In genomic region chr4:74424111-74424510, GRCh38 we compare ENCODE assay signal across 24 cellular contexts. TPM values are rescaled to one million over a fixed set of nuclear protein-coding genes. Genes with fewer than 3 reads are reported as not detected.
"Had no signal": no experiment of that assay in that cellular context is flagged by ENCODE, and none has a peak within 500 bp of the region (broad histone marks: within the 10 kb centered on the region; RNA-seq: fewer than 3 reads in every experiment).

No MANE protein-coding gene starts in this region.

- H3K36me3 Mint-ChIP-seq: natural killer cell; stimulated activated effector memory CD8-positive, alpha-beta T cell treated with anti-CD3 and anti-CD28 coated beads, Interleukin-12 subunit alpha, Interleukin-12 subunit beta, amount 100 ng/mL, for 72 hours had no signal

- H3K9me3 Mint-ChIP-seq: dendritic cell treated with granulocyte-macrophage colony-stimulating factor and Interleukin-4, amounts not matched to agents 40 ng/mL and 50 ng/mL, for 4 days; effector memory CD8-positive, alpha-beta T cell; natural killer cell; neural crest cell; stimulated activated effector memory CD8-positive, alpha-beta T cell treated with anti-CD3 and anti-CD28 coated beads, Interleukin-12 subunit alpha, Interleukin-12 subunit beta, amount 100 ng/mL, for 72 hours had no signal

- H3K4me1 Mint-ChIP-seq: neural crest cell; stimulated activated effector memory CD8-positive, alpha-beta T cell treated with anti-CD3 and anti-CD28 coated beads, Interleukin-12 subunit alpha, Interleukin-12 subunit beta, amount 100 ng/mL, for 72 hours had no signal

- DNase-seq: effector memory CD8-positive, alpha-beta T cell; gastrocnemius medialis; heart right ventricle; hypothalamus; kidney; left cardiac atrium; left ventricle myocardium inferior; natural killer cell; small intestine; stimulated activated CD4-positive, alpha-beta T cell treated with anti-CD3 and anti-CD28 coated beads, Interleukin-4, amount 100 ng/mL, for 1 hour; stimulated activated CD8-positive, alpha-beta memory T cell treated with anti-CD3 and anti-CD28 coated beads, Interleukin-4, amount 100 ng/mL, for 48 hours; stimulated activated naive CD8-positive, alpha-beta T cell treated with anti-CD3 and anti-CD28 coated beads, Interleukin-15, Interleukin-2, amounts not matched to agents 100 U/mL and 50 U/mL, for 24 hours; thyroid gland; upper lobe of left lung; uterus had no signal

- H3K27ac ChIP-seq: esophagus muscularis mucosa, suprapubic skin, thyroid gland, upper lobe of left lung, uterus had no signal

- H3K4me3 Mint-ChIP-seq: dendritic cell treated with granulocyte-macrophage colony-stimulating factor and Interleukin-4, amounts not matched to agents 40 ng/mL and 50 ng/mL, for 4 days; effector memory CD8-positive, alpha-beta T cell; natural killer cell; neural crest cell; stimulated activated effector memory CD8-positive, alpha-beta T cell treated with anti-CD3 and anti-CD28 coated beads, Interleukin-12 subunit alpha, Interleukin-12 subunit beta, amount 100 ng/mL, for 72 hours had no signal

- H3K36me3 ChIP-seq: esophagus muscularis mucosa, gastrocnemius medialis, heart right ventricle, left ventricle myocardium inferior, right atrium auricular region, suprapubic skin, thyroid gland, upper lobe of left lung, uterus had no signal

- H3K9me3 ChIP-seq: esophagus muscularis mucosa, gastrocnemius medialis, heart right ventricle, left ventricle myocardium inferior, right atrium auricular region, suprapubic skin, thyroid gland, upper lobe of left lung, uterus had no signal

- H3K27me3 ChIP-seq: esophagus muscularis mucosa, gastrocnemius medialis, heart right ventricle, right atrium auricular region, suprapubic skin, thyroid gland, upper lobe of left lung, uterus had no signal

- H3K4me3 ChIP-seq: esophagus muscularis mucosa, gastrocnemius medialis, heart right ventricle, left ventricle myocardium inferior, lung, right atrium auricular region, suprapubic skin, thyroid gland, upper lobe of left lung, uterus had no signal

- H3K27ac Mint-ChIP-seq: dendritic cell treated with granulocyte-macrophage colony-stimulating factor and Interleukin-4, amounts not matched to agents 40 ng/mL and 50 ng/mL, for 4 days; effector memory CD8-positive, alpha-beta T cell; natural killer cell; stimulated activated effector memory CD8-positive, alpha-beta T cell treated with anti-CD3 and anti-CD28 coated beads, Interleukin-12 subunit alpha, Interleukin-12 subunit beta, amount 100 ng/mL, for 72 hours had no signal

- ATAC-seq: effector memory CD8-positive, alpha-beta T cell; gastrocnemius medialis; heart right ventricle; left cardiac atrium; natural killer cell; stimulated activated effector memory CD8-positive, alpha-beta T cell treated with anti-CD3 and anti-CD28 coated beads, Interleukin-12 subunit alpha, Interleukin-12 subunit beta, amount 100 ng/mL, for 72 hours; stimulated activated naive CD8-positive, alpha-beta T cell treated with anti-CD3 and anti-CD28 coated beads, Interleukin-15, Interleukin-2, amounts not matched to agents 100 U/mL and 50 U/mL, for 24 hours had no signal

- H3K27me3 Mint-ChIP-seq: dendritic cell treated with granulocyte-macrophage colony-stimulating factor and Interleukin-4, amounts not matched to agents 40 ng/mL and 50 ng/mL, for 4 days had no signal

- H3K4me1 ChIP-seq: suprapubic skin, thyroid gland, upper lobe of left lung, uterus had no signal

RNA-seq across cellular contexts. Expression of gene AREG, which starts 20.8 kb away (rescaled TPM):
- total RNA-seq: fibroblast of villous mesenchyme, myocyte, neural crest cell had no signal

RNA-seq across cellular contexts. Expression of gene EREG, which starts 59.2 kb away (rescaled TPM):
- total RNA-seq: left ventricle myocardium inferior, myocyte, neural crest cell had no signal
